Comparison of ENCODE assay signal across 1 cellular context in the genomic region with DNA sequence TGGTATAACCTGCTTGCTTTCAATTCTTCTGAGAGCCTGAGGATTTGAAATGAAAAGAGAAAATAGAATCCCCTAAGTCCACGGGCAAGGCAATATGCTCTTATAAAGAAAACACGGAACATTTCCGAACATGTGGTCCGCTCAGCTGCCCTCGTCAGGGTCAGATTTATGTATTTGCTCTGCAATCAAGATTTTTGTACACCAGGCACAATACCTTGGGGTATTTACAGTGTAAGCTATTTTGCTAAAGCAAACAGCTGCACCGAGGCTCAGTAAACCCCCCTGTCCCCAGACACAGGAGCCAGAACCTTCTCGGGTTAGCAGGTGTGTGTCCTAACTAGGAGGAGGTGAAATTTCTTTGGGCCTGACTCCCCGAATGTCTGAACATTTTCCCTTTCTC.
TF ChIP-seq lines count a peak whose summit lies in the region.

No MANE protein-coding gene starts in this region.

TF ChIP-seq in HepG2, 621 proteins besides CTCF, POLR2A, EP300 and RAD21 (continued from another document):
- 0 out of 2 replicates have a peak, but pooled peaks have one; percentile 2 for TF ChIP-seq MAFF (IDR thresholded peaks at IDR 0.05; ENCODE audit: low read depth, low read length)
TF ChIP-seq in HepG2: peak in this region for 7.
